In the genomic region with DNA sequence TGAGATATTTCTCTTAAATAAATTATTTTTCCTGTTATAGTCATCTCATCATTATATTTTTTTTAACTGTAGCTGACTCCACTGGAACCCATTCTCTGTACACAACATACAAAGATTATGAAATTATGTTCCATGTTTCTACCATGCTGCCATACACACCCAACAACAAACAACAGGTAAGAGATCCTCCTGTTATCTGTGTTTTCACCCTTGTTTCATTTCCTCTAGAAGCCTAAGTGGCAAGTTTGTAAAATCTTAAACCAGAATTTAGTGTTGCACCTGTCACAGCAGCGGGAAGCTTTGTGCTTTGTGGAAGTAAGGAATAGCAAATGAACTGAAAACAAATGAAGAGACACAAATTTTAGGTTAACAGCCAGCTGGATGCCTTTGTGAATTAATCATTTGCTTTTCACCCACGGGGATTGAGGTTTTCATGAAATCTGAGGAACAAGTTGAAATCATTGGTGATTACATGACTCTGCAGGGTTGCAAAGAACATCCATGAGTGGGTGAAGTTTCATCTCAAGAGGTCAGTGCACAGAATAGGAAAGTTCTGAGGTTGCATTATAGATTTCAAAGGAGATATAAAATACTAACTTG, we compare ENCODE assay signal across 17 cellular contexts.
DNase-seq lines count a peak whose midpoint lies in the region; ATAC-seq lines count a peak whose summit lies in the region.
"Had no signal": no experiment of that assay in that cellular context is flagged by ENCODE, and none has a peak within 500 bp of the region (broad histone marks: within the 10 kb centered on the region; RNA-seq: fewer than 3 reads in every experiment).

No MANE protein-coding gene starts in this region.

- DNase-seq in G401 (ENCODE audit: low spot score): peak; percentile 81
- no peak for DNase-seq in activated naive CD8-positive, alpha-beta T cell treated with anti-CD3 and anti-CD28 coated beads for 36 hours
- peak; percentile 9 for DNase-seq in medulla oblongata (ENCODE audit: extremely low spot score)
- DNase-seq in activated effector memory CD4-positive, alpha-beta T cell treated with Interleukin-2 at 50 U/mL for 16 hours: no peak
- DNase-seq in HUDEP-2 (lab: John Stamatoyannopoulos, UW; ENCODE audit: unreplicated experiment in 76 of 76): no peak
- DNase-seq: body of pancreas; CD8-positive, alpha-beta T cell; MM.1S; NCI-H446 treated with DMSO at 0.1 percent for 48 hours; sigmoid colon; WERI-Rb-1 had no signal

- H3K27ac ChIP-seq in HUES64 (ENCODE audit: low read depth, low read length): peak overlapping the region; percentile 36; the same call in 1 of the 2 replicates
- H3K27ac ChIP-seq: body of pancreas, hepatocyte, HL-60, sigmoid colon, WERI-Rb-1 had no signal

- no peak overlapping the region for H3K4me3 Mint-ChIP-seq in activated naive CD8-positive, alpha-beta T cell treated with anti-CD3 and anti-CD28 coated beads for 36 hours
- H3K4me3 Mint-ChIP-seq: CD8-positive, alpha-beta T cell had no signal

- H3K27me3 Mint-ChIP-seq in activated naive CD8-positive, alpha-beta T cell treated with anti-CD3 and anti-CD28 coated beads for 36 hours: no peaks in the 10 kb centered on the region

- no peak overlapping the region for H3K9ac ChIP-seq in HUES64 (ENCODE audit: low read depth, low read length)

- WGBS in HUES64: 56% methylated on average over 2 of the region's 2 CpGs

- H3K9me3 ChIP-seq in HUES64 (ENCODE audit: insufficient read depth, low read depth, low read length): no peaks in the 10 kb centered on the region
- H3K9me3 ChIP-seq: body of pancreas, sigmoid colon had no signal

- H3K36me3 ChIP-seq in HUES64 (ENCODE audit: insufficient read depth, low read length): peaks cover 19% of the 10 kb centered on the region; the same call in 1 of the 2 replicates
- H3K36me3 ChIP-seq: WERI-Rb-1 had no signal

- H3K27ac Mint-ChIP-seq in activated naive CD8-positive, alpha-beta T cell treated with anti-CD3 and anti-CD28 coated beads for 36 hours: peak overlapping the region; percentile 20
- H3K27ac Mint-ChIP-seq: CD8-positive, alpha-beta T cell had no signal

- peaks cover 41% of the 10 kb centered on the region for H3K4me1 ChIP-seq in HUES64 (ENCODE audit: insufficient read depth, low read length)
- H3K4me1 ChIP-seq: sigmoid colon had no signal

- no peak for ATAC-seq in GM19455 (IDR thresholded peaks at IDR 0.05; ENCODE audit: unreplicated experiment)
- ATAC-seq: body of pancreas; CD8-positive, alpha-beta T cell; left lobe of liver; Right ventricle myocardium inferior had no signal

- in situ Hi-C loops in G401 (cut with HindIII; ENCODE audit: low sequenced_read_pairs): no loop called here

- H3K36me3 Mint-ChIP-seq in activated naive CD8-positive, alpha-beta T cell treated with anti-CD3 and anti-CD28 coated beads for 36 hours: peaks cover 38% of the 10 kb centered on the region

- H3K4me1 Mint-ChIP-seq in activated naive CD8-positive, alpha-beta T cell treated with anti-CD3 and anti-CD28 coated beads for 36 hours: peaks cover 13% of the 10 kb centered on the region

- no peaks in the 10 kb centered on the region for H3K9me3 Mint-ChIP-seq in activated naive CD8-positive, alpha-beta T cell treated with anti-CD3 and anti-CD28 coated beads for 36 hours
- H3K9me3 Mint-ChIP-seq: CD8-positive, alpha-beta T cell had no signal

- no peak overlapping the region for H3K4me3 ChIP-seq in HUES64 (ENCODE audit: low read length)
- H3K4me3 ChIP-seq: body of pancreas, hepatocyte, sigmoid colon had no signal

- no peaks in the 10 kb centered on the region for H3K27me3 ChIP-seq in HUES64 (ENCODE audit: insufficient read depth, low read length)
- H3K27me3 ChIP-seq: body of pancreas, hepatocyte, sigmoid colon had no signal

Comparison
In these comparisons a context has a peak if more than half of its experiments do, and no peak if none do; other contexts are left out.
1. DNase-seq: peak in G401 (single experiment) and medulla oblongata (single experiment); none in activated naive CD8-positive, alpha-beta T cell treated with anti-CD3 and anti-CD28 coated beads for 36 hours (single experiment), activated effector memory CD4-positive, alpha-beta T cell treated with Interleukin-2 at 50 U/mL for 16 hours (single experiment) and HUDEP-2 (0 of 76).